Comparison of ENCODE assay signal across 2 cellular contexts in the genomic region with DNA sequence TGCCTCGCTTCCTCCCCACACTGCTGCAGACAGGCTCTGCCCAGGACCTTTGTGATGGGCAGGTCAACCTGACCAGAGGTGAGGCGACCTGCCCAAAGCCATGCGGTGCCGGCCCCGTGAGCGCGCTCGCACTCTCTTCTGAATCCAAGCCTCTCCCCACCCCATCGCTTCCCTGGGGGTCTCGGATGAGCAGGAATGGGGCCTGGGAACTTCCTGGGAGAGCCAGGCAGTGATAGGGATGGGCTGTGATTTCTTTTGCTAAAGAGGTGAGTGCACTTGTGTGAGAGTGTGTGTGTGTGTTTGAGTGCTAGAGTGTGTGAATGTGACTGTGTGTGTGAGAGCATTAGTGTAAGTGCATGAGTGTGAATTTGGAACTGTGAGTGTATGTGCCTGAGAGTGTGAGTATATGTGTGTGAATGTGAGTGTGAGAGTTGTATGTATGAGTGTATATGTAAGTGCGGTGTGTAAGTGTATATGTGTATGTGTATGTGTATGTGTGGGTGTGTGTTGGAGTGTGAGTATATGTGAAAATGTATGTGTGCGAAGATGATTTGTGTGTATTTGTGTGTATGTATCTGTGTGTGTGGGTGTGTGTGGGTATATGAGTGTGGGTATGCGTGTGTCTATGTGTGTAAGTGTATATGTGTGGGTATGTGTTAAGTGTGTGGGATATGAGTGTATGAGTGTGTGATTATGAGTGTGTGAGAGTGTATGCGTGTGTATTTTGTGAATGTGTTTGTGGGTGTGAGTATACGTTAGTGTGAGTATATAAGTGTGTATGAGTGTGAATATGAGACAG.
A peak's percentile ranks its signal among the peaks of the same experiment; 100 is the strongest.
TF ChIP-seq lines count a peak whose summit lies in the region.

No MANE protein-coding gene starts in this region.

TF ChIP-seq in HepG2, 621 proteins besides CTCF, POLR2A, EP300 and RAD21:
- TF ChIP-seq SP1 (IDR thresholded peaks at IDR 0.05) (peak; percentile 44; the same call in 1 of the 2 replicates), SP1 (CRISPR knock-in tag; IDR thresholded peaks at IDR 0.05) (no peak), PHB2 (IDR thresholded peaks at IDR 0.05; ENCODE audit: partially characterized antibody) (peak; percentile 23), PLRG1 (conservative IDR thresholded peaks at IDR 0.05) (0 out of 2 replicates have a peak, but pooled peaks have one; percentile 60), MATR3 (CRISPR knock-in tag; IDR thresholded peaks at IDR 0.05) (no peak), ATM (IDR thresholded peaks at IDR 0.05; ENCODE audit: borderline replicate concordance) (peak; percentile 44; the same call in 1 of the 2 replicates), SNAI1 (CRISPR knock-in tag; IDR thresholded peaks at IDR 0.05; ENCODE audit: borderline replicate concordance) (no peak), FOXA1 (IDR thresholded peaks at IDR 0.05) (0 out of 2 replicates have a peak, but pooled peaks have one; percentile 44), FOXA1 (CRISPR knock-in tag; IDR thresholded peaks at IDR 0.05) (no peak), ZNF879 (CRISPR knock-in tag; IDR thresholded peaks at IDR 0.05) (no peak), NBN (conservative IDR thresholded peaks at IDR 0.05) (0 out of 2 replicates have a peak, but pooled peaks have one; percentile 73)
- TF ChIP-seq, protein P1, sequence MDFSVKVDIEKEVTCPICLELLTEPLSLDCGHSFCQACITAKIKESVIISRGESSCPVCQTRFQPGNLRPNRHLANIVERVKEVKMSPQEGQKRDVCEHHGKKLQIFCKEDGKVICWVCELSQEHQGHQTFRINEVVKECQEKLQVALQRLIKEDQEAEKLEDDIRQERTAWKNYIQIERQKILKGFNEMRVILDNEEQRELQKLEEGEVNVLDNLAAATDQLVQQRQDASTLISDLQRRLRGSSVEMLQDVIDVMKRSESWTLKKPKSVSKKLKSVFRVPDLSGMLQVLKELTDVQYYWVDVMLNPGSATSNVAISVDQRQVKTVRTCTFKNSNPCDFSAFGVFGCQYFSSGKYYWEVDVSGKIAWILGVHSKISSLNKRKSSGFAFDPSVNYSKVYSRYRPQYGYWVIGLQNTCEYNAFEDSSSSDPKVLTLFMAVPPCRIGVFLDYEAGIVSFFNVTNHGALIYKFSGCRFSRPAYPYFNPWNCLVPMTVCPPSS (IDR thresholded peaks at IDR 0.05), result 0 out of 2 replicates have a peak, but pooled peaks have one; percentile 21
- TF ChIP-seq, protein P2, sequence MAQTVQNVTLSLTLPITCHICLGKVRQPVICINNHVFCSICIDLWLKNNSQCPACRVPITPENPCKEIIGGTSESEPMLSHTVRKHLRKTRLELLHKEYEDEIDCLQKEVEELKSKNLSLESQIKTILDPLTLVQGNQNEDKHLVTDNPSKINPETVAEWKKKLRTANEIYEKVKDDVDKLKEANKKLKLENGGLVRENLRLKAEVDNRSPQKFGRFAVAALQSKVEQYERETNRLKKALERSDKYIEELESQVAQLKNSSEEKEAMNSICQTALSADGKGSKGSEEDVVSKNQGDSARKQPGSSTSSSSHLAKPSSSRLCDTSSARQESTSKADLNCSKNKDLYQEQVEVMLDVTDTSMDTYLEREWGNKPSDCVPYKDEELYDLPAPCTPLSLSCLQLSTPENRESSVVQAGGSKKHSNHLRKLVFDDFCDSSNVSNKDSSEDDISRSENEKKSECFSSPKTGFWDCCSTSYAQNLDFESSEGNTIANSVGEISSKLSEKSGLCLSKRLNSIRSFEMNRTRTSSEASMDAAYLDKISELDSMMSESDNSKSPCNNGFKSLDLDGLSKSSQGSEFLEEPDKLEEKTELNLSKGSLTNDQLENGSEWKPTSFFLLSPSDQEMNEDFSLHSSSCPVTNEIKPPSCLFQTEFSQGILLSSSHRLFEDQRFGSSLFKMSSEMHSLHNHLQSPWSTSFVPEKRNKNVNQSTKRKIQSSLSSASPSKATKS (CRISPR knock-in tag; IDR thresholded peaks at IDR 0.05), result no peak
- TF ChIP-seq, protein P3, sequence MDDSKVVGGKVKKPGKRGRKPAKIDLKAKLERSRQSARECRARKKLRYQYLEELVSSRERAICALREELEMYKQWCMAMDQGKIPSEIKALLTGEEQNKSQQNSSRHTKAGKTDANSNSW (CRISPR knock-in tag; IDR thresholded peaks at IDR 0.05; ENCODE audit: borderline replicate concordance), result no peak

TF ChIP-seq in GM12878, 131 proteins besides CTCF, POLR2A, EP300 and RAD21:
- TF ChIP-seq NFYA (IDR thresholded peaks at IDR 0.05; ENCODE audit: borderline replicate concordance, low read depth, low read length) (no peak), IKZF1 (conservative IDR thresholded peaks at IDR 0.05) (no peak), MXI1 (IDR thresholded peaks at IDR 0.05; ENCODE audit: low read depth, low read length) (no peak), ASH2L (IDR thresholded peaks at IDR 0.05; ENCODE audit: borderline replicate concordance, low read depth) (no peak), BHLHE40 (IDR thresholded peaks at IDR 0.05; ENCODE audit: borderline replicate concordance in 1 of 2, low read depth in 2 of 2, low read length in 1 of 2) (no peak), NFIC (IDR thresholded peaks at IDR 0.05; ENCODE audit: low read depth, low read length) (0 out of 2 replicates have a peak, but pooled peaks have one; percentile 11)
- TF ChIP-seq, protein P4, sequence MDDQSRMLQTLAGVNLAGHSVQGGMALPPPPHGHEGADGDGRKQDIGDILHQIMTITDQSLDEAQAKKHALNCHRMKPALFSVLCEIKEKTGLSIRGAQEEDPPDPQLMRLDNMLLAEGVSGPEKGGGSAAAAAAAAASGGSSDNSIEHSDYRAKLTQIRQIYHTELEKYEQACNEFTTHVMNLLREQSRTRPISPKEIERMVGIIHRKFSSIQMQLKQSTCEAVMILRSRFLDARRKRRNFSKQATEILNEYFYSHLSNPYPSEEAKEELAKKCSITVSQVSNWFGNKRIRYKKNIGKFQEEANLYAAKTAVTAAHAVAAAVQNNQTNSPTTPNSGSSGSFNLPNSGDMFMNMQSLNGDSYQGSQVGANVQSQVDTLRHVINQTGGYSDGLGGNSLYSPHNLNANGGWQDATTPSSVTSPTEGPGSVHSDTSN (IDR thresholded peaks at IDR 0.05; ENCODE audit: insufficient replicate concordance, low read depth, low read length), result peak; percentile 0
- TF ChIP-seq, protein P5, sequence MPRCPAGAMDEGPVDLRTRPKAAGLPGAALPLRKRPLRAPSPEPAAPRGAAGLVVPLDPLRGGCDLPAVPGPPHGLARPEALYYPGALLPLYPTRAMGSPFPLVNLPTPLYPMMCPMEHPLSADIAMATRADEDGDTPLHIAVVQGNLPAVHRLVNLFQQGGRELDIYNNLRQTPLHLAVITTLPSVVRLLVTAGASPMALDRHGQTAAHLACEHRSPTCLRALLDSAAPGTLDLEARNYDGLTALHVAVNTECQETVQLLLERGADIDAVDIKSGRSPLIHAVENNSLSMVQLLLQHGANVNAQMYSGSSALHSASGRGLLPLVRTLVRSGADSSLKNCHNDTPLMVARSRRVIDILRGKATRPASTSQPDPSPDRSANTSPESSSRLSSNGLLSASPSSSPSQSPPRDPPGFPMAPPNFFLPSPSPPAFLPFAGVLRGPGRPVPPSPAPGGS (IDR thresholded peaks at IDR 0.05; ENCODE audit: borderline replicate concordance, insufficient read depth, low read depth, low read length, poor library complexity, severe bottlenecking), result peak; percentile 74
TF ChIP-seq in GM12878: peak in this region for 3.
